ENCODE assay signal across 1 cellular context in the genomic region with DNA sequence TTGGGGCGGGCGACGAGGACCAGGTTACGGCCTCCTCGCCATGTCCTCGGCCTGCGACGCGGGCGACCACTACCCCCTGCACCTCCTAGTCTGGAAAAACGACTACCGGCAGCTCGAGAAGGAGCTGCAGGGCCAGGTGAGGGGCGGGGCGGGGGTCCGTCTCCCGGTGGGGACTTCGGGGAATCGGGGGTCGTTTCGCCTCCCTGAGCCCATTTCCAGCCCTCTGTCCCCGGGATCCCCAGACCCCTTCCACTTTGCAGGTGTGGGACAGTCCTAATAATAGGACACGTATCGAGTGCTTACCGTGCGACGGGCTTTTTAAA.
TF ChIP-seq lines count a peak whose summit lies in the region.

No MANE protein-coding gene starts in this region.

TF ChIP-seq in H1, 55 proteins besides CTCF, POLR2A, EP300 and RAD21:
- TF ChIP-seq RBBP5 (IDR thresholded peaks at IDR 0.05; ENCODE audit: borderline replicate concordance, low read depth, low read length), result peak; percentile 7; the same call in 1 of the 2 replicates
- TF ChIP-seq EZH2 (IDR thresholded peaks at IDR 0.05; ENCODE audit: low read depth, low read length, severe bottlenecking), result no peak
- no peak for TF ChIP-seq GTF2F1 (IDR thresholded peaks at IDR 0.05; ENCODE audit: borderline replicate concordance, low read depth, low read length)
- no peak for TF ChIP-seq RFX5 (IDR thresholded peaks at IDR 0.05; ENCODE audit: borderline replicate concordance, low read depth, low read length)
- TF ChIP-seq KDM4A (IDR thresholded peaks at IDR 0.05; ENCODE audit: low read depth, low read length, severe bottlenecking), result peak; percentile 5
- no peak for TF ChIP-seq SIX5 (IDR thresholded peaks at IDR 0.05; ENCODE audit: low read depth, low read length)
- no peak for TF ChIP-seq ATF3 (IDR thresholded peaks at IDR 0.05; ENCODE audit: insufficient read depth, low read depth, low read length)
- no peak for TF ChIP-seq TEAD4 (IDR thresholded peaks at IDR 0.05; ENCODE audit: low read depth, low read length)
- no peak for TF ChIP-seq JUND (IDR thresholded peaks at IDR 0.05; ENCODE audit: low read length)
